9 cellular contexts compared by ENCODE assay signal in the genomic region with DNA sequence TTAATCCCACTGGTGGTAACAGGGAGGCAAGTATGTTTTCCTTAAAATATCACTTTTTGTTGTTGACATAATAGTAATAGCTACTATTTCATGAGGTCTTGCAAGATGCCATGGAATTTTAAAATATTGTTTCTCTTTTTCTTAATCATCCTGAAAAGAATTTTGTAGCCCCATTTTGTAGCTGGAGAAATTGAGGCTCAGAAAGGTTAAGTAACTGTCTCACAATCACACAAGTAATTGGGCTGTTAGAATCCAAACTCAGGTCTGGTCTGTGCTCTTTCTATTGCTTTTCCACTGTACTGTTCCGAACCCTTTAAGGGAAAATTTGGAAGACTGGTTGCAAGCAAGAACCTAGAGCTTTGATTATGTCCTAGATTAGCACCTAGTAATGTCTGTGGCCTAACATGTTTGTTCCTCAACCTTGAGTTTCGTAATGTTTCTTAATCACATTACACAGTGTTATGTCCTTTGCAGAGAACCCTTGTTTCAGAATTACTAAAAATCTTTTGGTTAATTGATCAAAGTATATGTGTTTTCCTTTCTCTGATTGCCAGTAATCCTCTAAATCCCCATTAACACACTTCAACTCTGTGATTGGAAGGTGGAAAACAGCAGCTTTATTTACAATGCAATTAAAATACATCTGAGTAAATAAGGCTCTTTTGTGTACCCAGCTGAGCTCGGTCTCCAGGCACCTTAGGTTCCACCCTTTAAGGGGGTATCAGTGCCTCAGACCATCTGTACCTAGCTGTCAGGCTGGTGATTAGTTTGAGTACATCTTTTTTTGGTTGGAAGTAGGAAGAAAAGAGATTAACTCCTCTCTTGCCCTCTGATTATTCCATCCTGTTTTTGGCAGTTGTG. TPM values are rescaled to one million over a fixed set of nuclear protein-coding genes. Genes with fewer than 3 reads are reported as not detected.
DNase-seq lines count a peak whose midpoint lies in the region; ATAC-seq and TF ChIP-seq lines count a peak whose summit lies in the region.
"Had no signal": no experiment of that assay in that cellular context is flagged by ENCODE, and none has a peak within 500 bp of the region (broad histone marks: within the 10 kb centered on the region; RNA-seq: fewer than 3 reads in every experiment).

No MANE protein-coding gene starts in this region.

- H3K36me3 Mint-ChIP-seq in glutamatergic neuron (ENCODE audit: unreplicated experiment), result peaks cover 4% of the 10 kb centered on the region

- TF ChIP-seq CTCF in cardiac muscle cell (IDR thresholded peaks at IDR 0.05; ENCODE audit: low read depth, low read length) (no peak), heart left ventricle (IDR thresholded peaks at IDR 0.05) (no peak), glutamatergic neuron (IDR thresholded peaks at IDR 0.05; ENCODE audit: partially characterized antibody, unreplicated experiment) (no peak), brain microvascular endothelial cell (IDR thresholded peaks at IDR 0.05; ENCODE audit: low read depth, low read length, missing control alignments) (no peak)

- peaks cover 11% of the 10 kb centered on the region for H3K4me1 ChIP-seq in cardiac muscle cell (ENCODE audit: low read depth)
- H3K4me1 ChIP-seq in heart left ventricle, result peaks cover 0 to 19% (median 8%) of the 10 kb centered on the region in 12 donors

- H3K27me3 Mint-ChIP-seq in glutamatergic neuron (ENCODE audit: unreplicated experiment), result peaks cover 2% of the 10 kb centered on the region
- H3K27me3 Mint-ChIP-seq: activated naive CD4-positive, alpha-beta T cell treated with anti-CD3 and anti-CD28 coated beads, Interleukin-2, amount 50 U/mL, for 24 hours had no signal

- intact Hi-C loops in heart left ventricle (cut with DNase I), result loop anchor here in 4 of 10 donors (5.0 kb wide), 2 partner anchors 79 to 94 kb away; no protein-coding TSS in a partner anchor

- POLR2A ChIA-PET in HEK293T (lab: Yijun Ruan, JAX), result interaction anchor here (0.6 kb wide), 1 partner anchor 9 kb away, joined by 3 read pairs; no protein-coding TSS in a partner anchor

- no peaks in the 10 kb centered on the region for H3K9me3 Mint-ChIP-seq in glutamatergic neuron (ENCODE audit: unreplicated experiment)
- H3K9me3 Mint-ChIP-seq: activated naive CD4-positive, alpha-beta T cell treated with anti-CD3 and anti-CD28 coated beads, Interleukin-2, amount 50 U/mL, for 24 hours had no signal

- peak in 1 of 2 donors; percentile 21 for DNase-seq in cardiac muscle cell (ENCODE audit: low read depth in 1 of 2, low spot score in 1 of 2)
- DNase-seq in heart left ventricle, result no peak
- peak; percentile 98 for DNase-seq in NCI-H82 treated with DMSO at 0.1 percent for 48 hours (lab: John Stamatoyannopoulos, UW; ENCODE audit: unreplicated experiment)
- no peak for DNase-seq in glutamatergic neuron
- DNase-seq in brain microvascular endothelial cell, result no peak
- DNase-seq in HEK293T (ENCODE audit: extremely low spot score), result no peak

- no peak for TF ChIP-seq POLR2A in heart left ventricle (IDR thresholded peaks at IDR 0.05)

- H3K36me3 ChIP-seq in cardiac muscle cell (peaks cover 43% of the 10 kb centered on the region), heart left ventricle (peaks cover 0 to 89% (median 81%) of the 10 kb centered on the region in 9 donors), brain microvascular endothelial cell (replicated peaks) (peaks cover 32% of the 10 kb centered on the region)

- CTCF ChIA-PET in HEK293T (lab: Yijun Ruan, JAX), result interaction anchor here (0.8 to 1.0 kb wide), 3 partner anchors 78 to 96 kb away, joined by 3 read pairs; no protein-coding TSS in a partner anchor

- H3K4me3 ChIP-seq in cardiac muscle cell (no peak overlapping the region), heart left ventricle (no peak overlapping the region), brain microvascular endothelial cell (ENCODE audit: low read depth, low read length) (no peak overlapping the region)

- WGBS in heart left ventricle, 4 donors, result 84 to 88% (median 85%) methylated on average over 3 of the region's 3 CpGs

- H3K9me3 ChIP-seq in cardiac muscle cell (ENCODE audit: low read depth), result no peaks in the 10 kb centered on the region
- H3K9me3 ChIP-seq in heart left ventricle, result no peaks in the 10 kb centered on the region

- peak overlapping the region; percentile 75 for H3K27ac ChIP-seq in cardiac muscle cell
- H3K27ac ChIP-seq in heart left ventricle, result peak overlapping the region in 2 of 12 donors; percentile 16 to 23
- no peak overlapping the region for H3K27ac ChIP-seq in brain microvascular endothelial cell

- H3K4me3 Mint-ChIP-seq in glutamatergic neuron (ENCODE audit: unreplicated experiment), result no peak overlapping the region
- H3K4me3 Mint-ChIP-seq: activated naive CD4-positive, alpha-beta T cell treated with anti-CD3 and anti-CD28 coated beads, Interleukin-2, amount 50 U/mL, for 24 hours had no signal

- H3K27me3 ChIP-seq in cardiac muscle cell, result no peaks in the 10 kb centered on the region
- no peaks in the 10 kb centered on the region for H3K27me3 ChIP-seq in heart left ventricle
- H3K27me3 ChIP-seq in brain microvascular endothelial cell (replicated peaks), result no peaks in the 10 kb centered on the region

- no peak for ATAC-seq in heart left ventricle
- no peak for ATAC-seq in HG02884 (IDR thresholded peaks at IDR 0.05; ENCODE audit: unreplicated experiment)
- no peak for ATAC-seq in GM19395 (IDR thresholded peaks at IDR 0.05; ENCODE audit: unreplicated experiment)

- H3K27ac Mint-ChIP-seq in glutamatergic neuron (ENCODE audit: unreplicated experiment), result peak overlapping the region; percentile 75
- H3K27ac Mint-ChIP-seq: activated naive CD4-positive, alpha-beta T cell treated with anti-CD3 and anti-CD28 coated beads, Interleukin-2, amount 50 U/mL, for 24 hours had no signal

- peaks cover 23% of the 10 kb centered on the region for H3K4me1 Mint-ChIP-seq in glutamatergic neuron (ENCODE audit: low read depth, unreplicated experiment)

- in situ Hi-C loops in brain microvascular endothelial cell (cut with HindIII; ENCODE audit: low pct_ligation_motif_present, low sequenced_read_pairs), result no loop called here

TF ChIP-seq in HEK293T, 16 proteins besides CTCF, POLR2A, EP300 and RAD21:
- TF ChIP-seq ELF4 (IDR thresholded peaks at IDR 0.05) (no peak), SUZ12 (IDR thresholded peaks at IDR 0.05) (no peak), FOXA1 (IDR thresholded peaks at IDR 0.05) (no peak), L3MBTL2 (conservative IDR thresholded peaks at IDR 0.05) (no peak), BHLHE40 (IDR thresholded peaks at IDR 0.05; ENCODE audit: borderline replicate concordance) (no peak)
- TF ChIP-seq, protein P1, sequence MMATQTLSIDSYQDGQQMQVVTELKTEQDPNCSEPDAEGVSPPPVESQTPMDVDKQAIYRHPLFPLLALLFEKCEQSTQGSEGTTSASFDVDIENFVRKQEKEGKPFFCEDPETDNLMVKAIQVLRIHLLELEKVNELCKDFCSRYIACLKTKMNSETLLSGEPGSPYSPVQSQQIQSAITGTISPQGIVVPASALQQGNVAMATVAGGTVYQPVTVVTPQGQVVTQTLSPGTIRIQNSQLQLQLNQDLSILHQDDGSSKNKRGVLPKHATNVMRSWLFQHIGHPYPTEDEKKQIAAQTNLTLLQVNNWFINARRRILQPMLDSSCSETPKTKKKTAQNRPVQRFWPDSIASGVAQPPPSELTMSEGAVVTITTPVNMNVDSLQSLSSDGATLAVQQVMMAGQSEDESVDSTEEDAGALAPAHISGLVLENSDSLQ (IDR thresholded peaks at IDR 0.05), result no peak

RNA-seq across cellular contexts. Expression of a gene that starts 10.4 kb away (rescaled TPM):
- 39.3 and 44.9 TPM in 2 replicates for total RNA-seq in cardiac muscle cell
- polyA plus RNA-seq in cardiac muscle cell, result 49.6 and 50.5 TPM in 2 replicates
- 10 to 100 TPM; 10.9 to 18.5 (median 14.3) TPM for total RNA-seq in heart left ventricle
- 10 to 100 TPM in 1 of 2 donors, 1 to 10 TPM in 1; 3.7 to 18.2 TPM for polyA plus RNA-seq in heart left ventricle
- 37.5 TPM for total RNA-seq in glutamatergic neuron (ENCODE audit: unreplicated experiment)

RNA-seq across cellular contexts. Expression of a gene that starts 11.0 kb away (rescaled TPM):
- total RNA-seq in cardiac muscle cell (21.6 and 32.8 TPM in 2 replicates), heart left ventricle (10 to 100 TPM in 6 of 9 donors, 1 to 10 TPM in 3; 6.5 to 17.6 (median 12.3) TPM), glutamatergic neuron (ENCODE audit: unreplicated experiment) (11.3 TPM)
- polyA plus RNA-seq in cardiac muscle cell (54.7 and 57.9 TPM in 2 replicates), heart left ventricle (10 to 100 TPM; 10.6 to 11.6 TPM)
